In genomic region chr5:179633501-179634369, GRCh38 we compare ENCODE assay signal across 10 cellular contexts. TPM values are rescaled to one million over a fixed set of nuclear protein-coding genes. Genes with fewer than 3 reads are reported as not detected.
DNase-seq lines count a peak whose midpoint lies in the region; ATAC-seq, FAIRE-seq and TF ChIP-seq lines count a peak whose summit lies in the region.
"Not testable (repeated sequence)": the region's sequence is repeated elsewhere in the genome, so short reads cannot be mapped to it uniquely, and the experiment has no call there.
"Had no signal": no experiment of that assay in that cellular context is flagged by ENCODE, and none has a peak within 500 bp of the region (broad histone marks: within the 10 kb centered on the region; RNA-seq: fewer than 3 reads in every experiment).

No MANE protein-coding gene starts in this region.

- POLR2A ChIA-PET in HepG2 (lab: Yijun Ruan, JAX), result interaction anchor here (2.8 kb wide), 1 partner anchor 10 kb away, joined by 29 read pairs; the partner anchor contains the start of gene HNRNPH1

- not testable (repeated sequence) for TF ChIP-seq POLR2A in HepG2 (IDR thresholded peaks at IDR 0.05; ENCODE audit: insufficient read depth in 1 of 2, low read depth in 2 of 2, low read length in 2 of 2)

- not testable (repeated sequence) for DNase-seq in BE2C; central memory CD8-positive, alpha-beta T cell (ENCODE audit: low spot score in 2 of 2); HepG2 (ENCODE audit: low spot score)

- TF ChIP-seq EP300 in HepG2 (IDR thresholded peaks at IDR 0.05; ENCODE audit: low read depth in 2 of 2, low read length in 2 of 2); HepG2 (CRISPR knock-in tag; IDR thresholded peaks at IDR 0.05; ENCODE audit: borderline replicate concordance): not testable (repeated sequence)

- H3K4me3 ChIP-seq in BE2C (ENCODE audit: low read depth, low read length) (peak overlapping the region; percentile 26; the same call in 1 of the 2 replicates), WI38 (ENCODE audit: low read depth, low read length) (peak overlapping the region; percentile 45), HepG2 (replicated peaks in 1 of 3; ENCODE audit: insufficient read depth in 1 of 3, low read depth in 2 of 3, low read length in 3 of 3) (peak overlapping the region in 2 of 3 experiments; percentile 35 to 48; a peak in 2 of 6 replicates), skin epidermis (peak overlapping the region; percentile 9 to 44 (median 22))

- not testable (repeated sequence) for H2AFZ ChIP-seq in HepG2 (ENCODE audit: low read length)

- not testable (repeated sequence) for TF ChIP-seq RAD21 in HepG2 (CRISPR knock-in tag; IDR thresholded peaks at IDR 0.05)

- H3K27me3 ChIP-seq in BE2C; HepG2 (ENCODE audit: control insufficient read depth in 1 of 2, insufficient read depth in 2 of 2, low read length in 2 of 2): not testable (repeated sequence)

- peak; percentile 56 for ATAC-seq in GM19351 (IDR thresholded peaks at IDR 0.05; ENCODE audit: unreplicated experiment)
- ATAC-seq in HG02642 (IDR thresholded peaks at IDR 0.05; ENCODE audit: poor library complexity, unreplicated experiment), result peak; percentile 64
- peak; percentile 49 for ATAC-seq in HG03520 (IDR thresholded peaks at IDR 0.05; ENCODE audit: unreplicated experiment)
- ATAC-seq in central memory CD8-positive, alpha-beta T cell (replicated peaks; ENCODE audit: extremely low read depth, poor library complexity, severe bottlenecking), result peak; percentile 76
- peak; percentile 74 for ATAC-seq in HepG2

- H3K9me3 ChIP-seq in BE2C; HepG2 (ENCODE audit: low read length): not testable (repeated sequence)

- H4K20me1 ChIP-seq in HepG2 (ENCODE audit: insufficient read depth, low read length), result not testable (repeated sequence)

- not testable (repeated sequence) for H3K36me3 Mint-ChIP-seq in central memory CD8-positive, alpha-beta T cell (ENCODE audit: insufficient read depth)

- CTCF ChIA-PET in HepG2 (lab: Yijun Ruan, JAX; ENCODE audit: low intra/inter-chr PET ratio, low total read pairs), result not testable (repeated sequence)

- TF ChIP-seq CTCF in BE2C (IDR thresholded peaks at IDR 0.05; ENCODE audit: low read depth, low read length); WI38 (IDR thresholded peaks at IDR 0.05; ENCODE audit: low read depth, low read length); HepG2 (CRISPR knock-in tag; IDR thresholded peaks at IDR 0.05): not testable (repeated sequence)

- H3K4me3 Mint-ChIP-seq in central memory CD8-positive, alpha-beta T cell, result not testable (repeated sequence)

- WGBS in HepG2 (ENCODE audit: low lambda C conversion rate), result 51% methylated on average over 19 of the region's 38 CpGs

- H3K9me3 Mint-ChIP-seq in central memory CD8-positive, alpha-beta T cell, result not testable (repeated sequence)

- intact Hi-C loops in HepG2 (cut with micrococcal nuclease; ENCODE audit: unreplicated experiment), result not testable (repeated sequence)

- H3K79me2 ChIP-seq in HepG2 (ENCODE audit: insufficient read depth, low read length), result not testable (repeated sequence)

- not testable (repeated sequence) for H3K27ac ChIP-seq in HepG2 (ENCODE audit: extremely low read length, insufficient read depth, low read length)
- H3K27ac ChIP-seq in skin epidermis, result peak overlapping the region in 4 of 21 experiments; percentile 21 to 54 (median 38)

- not testable (repeated sequence) for H3K27me3 Mint-ChIP-seq in central memory CD8-positive, alpha-beta T cell

- H3K9ac ChIP-seq in HepG2 (ENCODE audit: insufficient read depth, low read depth, low read length), result not testable (repeated sequence)

- H3K27ac Mint-ChIP-seq in central memory CD8-positive, alpha-beta T cell (ENCODE audit: low read depth), result not testable (repeated sequence)

- FAIRE-seq in HepG2 (lab: Jason Lieb, UNC), result not testable (repeated sequence)

- not testable (repeated sequence) for H3K4me1 ChIP-seq in BE2C; HepG2 (ENCODE audit: insufficient read depth, low read length)

- not testable (repeated sequence) for H3K36me3 ChIP-seq in BE2C; HepG2 (replicated peaks in 1 of 2; ENCODE audit: control insufficient read depth in 1 of 2, insufficient read depth in 2 of 2, low read length in 2 of 2)

- not testable (repeated sequence) for H3K4me1 Mint-ChIP-seq in central memory CD8-positive, alpha-beta T cell

- not testable (repeated sequence) for BruUV-seq in HepG2 (replicated peaks; lab: Mats Ljungman, UMichigan)

- in situ Hi-C loops in HepG2 (cut with HindIII; ENCODE audit: extremely low pct_ligation_motif_present, low pct_unique_long_range_greater_than_20kb), result not testable (repeated sequence)

- peak overlapping the region; percentile 76 for H3K4me2 ChIP-seq in HepG2 (ENCODE audit: low read depth, low read length)

RNA-seq across cellular contexts. Expression of gene HNRNPH1, which starts 10.3 kb away (rescaled TPM):
- polyA plus RNA-seq in BE2C (2012; ENCODE audit: insufficient read depth, insufficient read length, low read depth), result 678 TPM
- total RNA-seq in HepG2 (2016; rRNA removed; fragmentation: Illumina TruSeq; extraction: Trizol), result 807 and 1,064 TPM in 2 replicates
- 62.0 and 74.9 TPM in 2 replicates for total RNA-seq in HepG2 (2016; cell fraction: cytosol; rRNA removed; fragmentation: Illumina TruSeq; extraction: Trizol; ENCODE audit: low read depth)
- 774 and 1,069 TPM in 2 replicates for total RNA-seq in HepG2 (2016; cell fraction: insoluble cytoplasmic fraction; rRNA removed; fragmentation: Illumina TruSeq; extraction: Trizol)
- 140 and 164 TPM in 2 replicates for total RNA-seq in HepG2 (2016; cell fraction: membrane; rRNA removed; fragmentation: Illumina TruSeq; extraction: Trizol)
- total RNA-seq in HepG2 (2016; cell fraction: nucleus; rRNA removed; fragmentation: Illumina TruSeq; extraction: Trizol), result 1,562 and 1,725 TPM in 2 replicates
- polyA plus RNA-seq in HepG2 (2011; rRNA removed), result 329 and 382 TPM in 2 replicates
- polyA plus RNA-seq in HepG2 (2011; cell fraction: cytosol; rRNA removed), result 90.5 and 96.7 TPM in 2 replicates
- polyA plus RNA-seq in HepG2 (2011; cell fraction: nucleus; rRNA removed), result 1,180 and 1,349 TPM in 2 replicates
- 483 and 590 TPM in 2 replicates for polyA plus RNA-seq in HepG2 (2012)
- 35.6 TPM in 2 replicates for polyA plus RNA-seq in HepG2 (2016; cell fraction: cytosol; fragmentation: Illumina TruSeq; extraction: Trizol; ENCODE audit: low read depth)
- 527 and 548 TPM in 2 replicates for polyA plus RNA-seq in HepG2 (2016; cell fraction: insoluble cytoplasmic fraction; fragmentation: Illumina TruSeq; extraction: Trizol; ENCODE audit: low read depth)
- polyA plus RNA-seq in HepG2 (2016; cell fraction: membrane; fragmentation: Illumina TruSeq; extraction: Trizol; ENCODE audit: low read depth), result 79.3 and 80.3 TPM in 2 replicates
- 2,398 and 2,412 TPM in 2 replicates for polyA plus RNA-seq in HepG2 (2016; cell fraction: nucleus; fragmentation: Illumina TruSeq; extraction: Trizol; ENCODE audit: insufficient read depth, low read depth)
- 416 and 431 TPM in 2 replicates for polyA minus RNA-seq in HepG2 (2011; rRNA and poly(A)+ RNA removed; ENCODE audit: low replicate concordance)
- polyA minus RNA-seq in HepG2 (2011; cell fraction: cytosol; rRNA and poly(A)+ RNA removed), result 259 and 342 TPM in 2 replicates
- 3,243 and 3,756 TPM in 2 replicates for polyA minus RNA-seq in HepG2 (2011; cell fraction: nucleus; rRNA and poly(A)+ RNA removed)

RNA-seq across cellular contexts. Expression of gene CBY3, which starts 47.1 kb away (rescaled TPM):
- not detected for polyA plus RNA-seq in BE2C (2012; ENCODE audit: insufficient read depth, insufficient read length, low read depth)
- total RNA-seq in HepG2 (2016; rRNA removed; fragmentation: Illumina TruSeq; extraction: Trizol), result not detected in 2 replicates
- not detected in 2 replicates for total RNA-seq in HepG2 (2016; cell fraction: cytosol; rRNA removed; fragmentation: Illumina TruSeq; extraction: Trizol; ENCODE audit: low read depth)
- total RNA-seq in HepG2 (2016; cell fraction: insoluble cytoplasmic fraction; rRNA removed; fragmentation: Illumina TruSeq; extraction: Trizol), result not detected in 2 replicates
- total RNA-seq in HepG2 (2016; cell fraction: membrane; rRNA removed; fragmentation: Illumina TruSeq; extraction: Trizol), result not detected in 2 replicates
- total RNA-seq in HepG2 (2016; cell fraction: nucleus; rRNA removed; fragmentation: Illumina TruSeq; extraction: Trizol), result not detected in 2 replicates
- not detected in 2 replicates for polyA plus RNA-seq in HepG2 (2011; rRNA removed)
- polyA plus RNA-seq in HepG2 (2011; cell fraction: cytosol; rRNA removed), result not detected in 2 replicates
- polyA plus RNA-seq in HepG2 (2011; cell fraction: nucleus; rRNA removed), result not detected in 2 replicates
- not detected in 2 replicates for polyA plus RNA-seq in HepG2 (2012)
- not detected in 2 replicates for polyA plus RNA-seq in HepG2 (2016; cell fraction: cytosol; fragmentation: Illumina TruSeq; extraction: Trizol; ENCODE audit: low read depth)
- polyA plus RNA-seq in HepG2 (2016; cell fraction: insoluble cytoplasmic fraction; fragmentation: Illumina TruSeq; extraction: Trizol; ENCODE audit: low read depth), result not detected in 2 replicates
- polyA plus RNA-seq in HepG2 (2016; cell fraction: membrane; fragmentation: Illumina TruSeq; extraction: Trizol; ENCODE audit: low read depth), result not detected in 2 replicates
- polyA plus RNA-seq in HepG2 (2016; cell fraction: nucleus; fragmentation: Illumina TruSeq; extraction: Trizol; ENCODE audit: insufficient read depth, low read depth), result not detected in 2 replicates
- polyA minus RNA-seq in HepG2 (2011; rRNA and poly(A)+ RNA removed; ENCODE audit: low replicate concordance), result not detected in 2 replicates
- polyA minus RNA-seq in HepG2 (2011; cell fraction: cytosol; rRNA and poly(A)+ RNA removed), result not detected in 2 replicates
- polyA minus RNA-seq in HepG2 (2011; cell fraction: nucleus; rRNA and poly(A)+ RNA removed), result not detected in 2 replicates
- total RNA-seq: esophagus mucosa, lower leg skin had no signal
